Comparison of ENCODE assay signal across 8 cellular contexts in the genomic region with DNA sequence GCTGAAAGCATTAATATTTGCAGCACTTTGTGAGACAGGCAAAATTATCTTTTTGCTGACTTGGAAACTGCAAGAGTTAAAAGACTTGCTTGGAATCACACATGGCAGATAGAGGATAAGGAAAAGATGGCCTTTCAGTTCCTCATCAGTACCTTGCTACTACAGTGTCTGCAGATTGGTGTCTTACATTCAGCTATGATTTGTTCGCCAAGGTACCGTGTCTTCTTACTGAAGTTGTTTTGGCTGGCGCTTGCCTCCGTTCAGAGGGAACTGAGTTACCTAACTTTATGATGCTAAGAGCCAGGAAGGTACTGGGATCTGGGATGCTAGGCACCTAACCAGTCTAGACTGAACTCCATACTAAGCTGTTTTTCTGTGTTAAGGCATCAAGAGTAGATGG. TPM values are rescaled to one million over a fixed set of nuclear protein-coding genes. Genes with fewer than 3 reads are reported as not detected.
DNase-seq lines count a peak whose midpoint lies in the region; ATAC-seq and TF ChIP-seq lines count a peak whose summit lies in the region.

No MANE protein-coding gene starts in this region.

- peaks cover 0 to 6% of the 10 kb centered on the region in 2 donors for H3K27me3 Mint-ChIP-seq in CD8-positive, alpha-beta memory T cell
- H3K27me3 Mint-ChIP-seq in activated T-helper 17 cell treated with anti-CD3 and anti-CD28 coated beads, Interleukin-2, amount 50 U/mL, for 72 hours: no peaks in the 10 kb centered on the region

- H3K4me3 ChIP-seq in CD8-positive, alpha-beta memory T cell (ENCODE audit: low read length): peak overlapping the region; percentile 68
- peak overlapping the region; percentile 91 for H3K4me3 ChIP-seq in HEK293 (ENCODE audit: low read depth, low read length)

- H3K36me3 ChIP-seq in CD8-positive, alpha-beta memory T cell (ENCODE audit: insufficient read depth, low read length): no peaks in the 10 kb centered on the region
- H3K36me3 ChIP-seq in HEK293 (ENCODE audit: control insufficient read depth in 2 of 2, insufficient read depth in 1 of 2, low read length in 2 of 2): peaks cover 1 to 23% of the 10 kb centered on the region in 2 experiments; a peak in 2 of 3 replicates

- H3K27me3 ChIP-seq in CD8-positive, alpha-beta memory T cell (ENCODE audit: insufficient read depth, low read length, poor library complexity, severe bottlenecking): no peaks in the 10 kb centered on the region

- no peak for DNase-seq in CD8-positive, alpha-beta memory T cell
- DNase-seq in kidney glomerular epithelial cell (lab: John Stamatoyannopoulos, UW): peak; percentile 20
- DNase-seq in stimulated activated CD4-positive, alpha-beta T cell treated with anti-CD3 and anti-CD28 coated beads, Interleukin-4, amount 100 ng/mL, for 24 hours: no peak
- DNase-seq in RWPE1 (ENCODE audit: low spot score): no peak

- H3K9me3 ChIP-seq in CD8-positive, alpha-beta memory T cell (ENCODE audit: low read length): no peaks in the 10 kb centered on the region
- H3K9me3 ChIP-seq in HEK293 (ENCODE audit: control insufficient read depth, insufficient read depth, low read depth, low read length): no peaks in the 10 kb centered on the region

- no peak overlapping the region for H3K27ac ChIP-seq in CD8-positive, alpha-beta memory T cell (ENCODE audit: low read depth, low read length)
- no peak overlapping the region for H3K27ac ChIP-seq in HEK293 (ENCODE audit: extremely low read depth, low read depth, low read length)
- H3K27ac ChIP-seq in RWPE1: no peak overlapping the region

- peak overlapping the region; percentile 88 to 97 (median 92) for H3K4me3 Mint-ChIP-seq in CD8-positive, alpha-beta memory T cell
- peak overlapping the region; percentile 92 for H3K4me3 Mint-ChIP-seq in activated T-helper 17 cell treated with anti-CD3 and anti-CD28 coated beads, Interleukin-2, amount 50 U/mL, for 72 hours

- peaks cover 60 to 83% (median 72%) of the 10 kb centered on the region in 3 donors for H3K4me1 Mint-ChIP-seq in CD8-positive, alpha-beta memory T cell
- H3K4me1 Mint-ChIP-seq in activated T-helper 17 cell treated with anti-CD3 and anti-CD28 coated beads, Interleukin-2, amount 50 U/mL, for 72 hours: peaks cover 17% of the 10 kb centered on the region

- H3K36me3 Mint-ChIP-seq in CD8-positive, alpha-beta memory T cell: peaks cover 0 to 36% (median 3%) of the 10 kb centered on the region in 3 donors
- H3K36me3 Mint-ChIP-seq in activated T-helper 17 cell treated with anti-CD3 and anti-CD28 coated beads, Interleukin-2, amount 50 U/mL, for 72 hours (ENCODE audit: low read depth): peaks cover 75% of the 10 kb centered on the region

- no peak for TF ChIP-seq CTCF in HEK293 (tag by site-specific recombination; IDR thresholded peaks at IDR 0.05)
- no peak for TF ChIP-seq CTCF in RWPE1 (conservative IDR thresholded peaks at IDR 0.05; ENCODE audit: low read depth)

- POLR2A ChIA-PET in CD8-positive, alpha-beta memory T cell (lab: Charles Lee): interaction anchor here (1.7 to 6.5 kb wide), 3 partner anchors 31 to 60 kb away, joined by 18 to 84 read pairs (median 60); a partner anchor contains a TSS
- POLR2A ChIA-PET in HEK293 (lab: Yijun Ruan, JAX) (interaction anchor here (4.6 to 6.8 kb wide), 3 partner anchors 31 to 59 kb away, joined by 67 to 115 read pairs (median 68); a partner anchor contains a TSS), RWPE1 (lab: Yijun Ruan, JAX; ENCODE audit: low non-redundant PET) (no interaction called here)

- no peak for ATAC-seq in activated T-helper 17 cell treated with anti-CD3 and anti-CD28 coated beads, Interleukin-2, amount 50 U/mL, for 72 hours (replicated peaks)
- ATAC-seq in HG02840 (IDR thresholded peaks at IDR 0.05; ENCODE audit: low FRiP score, unreplicated experiment): no peak
- no peak for ATAC-seq in HG03432 (IDR thresholded peaks at IDR 0.05; ENCODE audit: unreplicated experiment)

- CTCF ChIA-PET in CD8-positive, alpha-beta memory T cell (lab: Charles Lee): interaction anchor here (1.6 to 2.4 kb wide), 3 partner anchors 38 to 249 kb away, joined by 4 to 12 read pairs (median 5); no protein-coding TSS in a partner anchor
- CTCF ChIA-PET in HEK293 (lab: Yijun Ruan, JAX): interaction anchor here (0.7 to 2.5 kb wide), 3 partner anchors 32 to 915 kb away, joined by 3 to 12 read pairs (median 3); no protein-coding TSS in a partner anchor
- CTCF ChIA-PET in RWPE1 (lab: Yijun Ruan, JAX): interaction anchor here (0.5 to 0.7 kb wide), 2 partner anchors 8 to 30 kb away, joined by 3 to 6 read pairs; no protein-coding TSS in a partner anchor

- H3K4me1 ChIP-seq in CD8-positive, alpha-beta memory T cell (ENCODE audit: insufficient read depth, low read length): peaks cover 48% of the 10 kb centered on the region
- H3K4me1 ChIP-seq in HEK293 (ENCODE audit: control insufficient read depth, insufficient read depth, low read length): peaks cover 7% of the 10 kb centered on the region; the same call in 1 of the 2 replicates

- H3K27ac Mint-ChIP-seq in CD8-positive, alpha-beta memory T cell: peak overlapping the region; percentile 49 to 97 (median 86)
- peak overlapping the region; percentile 94 for H3K27ac Mint-ChIP-seq in activated T-helper 17 cell treated with anti-CD3 and anti-CD28 coated beads, Interleukin-2, amount 50 U/mL, for 72 hours

- H3K9me3 Mint-ChIP-seq in CD8-positive, alpha-beta memory T cell: no peaks in the 10 kb centered on the region
- H3K9me3 Mint-ChIP-seq in activated T-helper 17 cell treated with anti-CD3 and anti-CD28 coated beads, Interleukin-2, amount 50 U/mL, for 72 hours: no peaks in the 10 kb centered on the region

TF ChIP-seq in HEK293, 187 proteins besides CTCF, POLR2A, EP300 and RAD21:
- TF ChIP-seq ZNF600 (tag by site-specific recombination; IDR thresholded peaks at IDR 0.05) (peak; percentile 35; the same call in 1 of the 2 replicates), ZNF223 (tag by site-specific recombination; IDR thresholded peaks at IDR 0.05) (no peak), IKZF3 (tag by site-specific recombination; IDR thresholded peaks at IDR 0.05) (no peak), ZXDB (tag by site-specific recombination; IDR thresholded peaks at IDR 0.05) (no peak), ZNF37A (tag by site-specific recombination; IDR thresholded peaks at IDR 0.05) (no peak), ZBTB17 (tag by site-specific recombination; IDR thresholded peaks at IDR 0.05) (peak; percentile 57), ZNF558 (tag by site-specific recombination; IDR thresholded peaks at IDR 0.05) (peak; percentile 96)
TF ChIP-seq in HEK293: peak in this region for 3.

RNA-seq across cellular contexts. Expression of a gene that starts 2.3 kb away (rescaled TPM):
- total RNA-seq in CD8-positive, alpha-beta memory T cell: 100 to 1,000 TPM in 1 of 2 experiments, 10 to 100 TPM in 1; 95.1 to 103 TPM
- polyA plus RNA-seq in CD8-positive, alpha-beta memory T cell: 149 TPM
- 10 to 100 TPM; 79.8 to 88.5 TPM for total RNA-seq in activated T-helper 17 cell treated with anti-CD3 and anti-CD28 coated beads, Interleukin-2, amount 50 U/mL, for 72 hours

RNA-seq across cellular contexts. Expression of a gene that starts 32.2 kb away (rescaled TPM):
- 10 to 100 TPM; 68.8 to 69.7 TPM for total RNA-seq in CD8-positive, alpha-beta memory T cell
- polyA plus RNA-seq in CD8-positive, alpha-beta memory T cell: 33.3 TPM
- total RNA-seq in activated T-helper 17 cell treated with anti-CD3 and anti-CD28 coated beads, Interleukin-2, amount 50 U/mL, for 72 hours: 10 to 100 TPM; 66.2 to 90.3 TPM

RNA-seq across cellular contexts. Expression of a gene that starts 36.6 kb away (rescaled TPM):
- total RNA-seq in CD8-positive, alpha-beta memory T cell: 10 to 100 TPM; 82.9 to 86.6 TPM
- 85.0 TPM for polyA plus RNA-seq in CD8-positive, alpha-beta memory T cell
- total RNA-seq in activated T-helper 17 cell treated with anti-CD3 and anti-CD28 coated beads, Interleukin-2, amount 50 U/mL, for 72 hours: 100 to 1,000 TPM; 110 to 112 TPM

RNA-seq across cellular contexts. Expression of a gene that starts 59.8 kb away (rescaled TPM):
- 100 to 1,000 TPM; 589 to 617 TPM for total RNA-seq in CD8-positive, alpha-beta memory T cell
- 98.2 TPM for polyA plus RNA-seq in CD8-positive, alpha-beta memory T cell
- 100 to 1,000 TPM; 321 to 554 TPM for total RNA-seq in activated T-helper 17 cell treated with anti-CD3 and anti-CD28 coated beads, Interleukin-2, amount 50 U/mL, for 72 hours
